11 cellular contexts compared by ENCODE assay signal in the genomic region with DNA sequence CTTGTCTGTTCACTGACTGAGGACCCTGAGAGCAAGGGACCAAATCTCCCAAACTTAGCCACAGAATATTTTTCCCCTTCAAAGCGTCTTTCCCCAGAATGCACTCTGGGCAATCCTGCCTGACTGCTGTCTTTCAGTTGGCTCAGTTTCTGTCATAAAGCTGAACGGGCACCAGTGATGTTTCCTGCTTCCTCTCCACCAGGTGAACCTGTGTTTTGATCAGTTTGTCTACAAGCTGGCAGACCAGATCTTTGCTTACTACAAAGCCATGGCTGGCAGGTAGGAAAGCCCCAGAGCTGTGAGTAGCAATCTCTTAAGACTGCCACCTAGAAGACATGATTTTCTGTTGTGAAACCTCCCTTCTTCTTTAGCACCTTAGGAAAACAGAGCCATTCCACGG.
DNase-seq lines count a peak whose midpoint lies in the region; ATAC-seq, FAIRE-seq and TF ChIP-seq lines count a peak whose summit lies in the region.
"Had no signal": no experiment of that assay in that cellular context is flagged by ENCODE, and none has a peak within 500 bp of the region (broad histone marks: within the 10 kb centered on the region; RNA-seq: fewer than 3 reads in every experiment).

No MANE protein-coding gene starts in this region.

- H3K4me3 ChIP-seq in MM.1S (ENCODE audit: low read length), result no peak overlapping the region
- H3K4me3 ChIP-seq in astrocyte (ENCODE audit: insufficient read depth, low read depth, low read length), result no peak overlapping the region
- H3K4me3 ChIP-seq: hepatocyte had no signal

- H3K36me3 ChIP-seq in MM.1S (replicated peaks; ENCODE audit: insufficient read depth, low read length) (peaks cover 5% of the 10 kb centered on the region; the same call in 1 of the 2 replicates), astrocyte (ENCODE audit: insufficient read depth, low read length) (no peaks in the 10 kb centered on the region)

- H2AFZ ChIP-seq in MM.1S (ENCODE audit: low read length), result no peak overlapping the region
- peak overlapping the region; percentile 54 for H2AFZ ChIP-seq in astrocyte (ENCODE audit: low read depth, low read length)

- H3K27me3 ChIP-seq in MM.1S (replicated peaks; ENCODE audit: insufficient read depth, low read length), result no peaks in the 10 kb centered on the region
- H3K27me3 ChIP-seq in astrocyte (ENCODE audit: insufficient read depth, low read length), result no peaks in the 10 kb centered on the region
- H3K27me3 ChIP-seq: hepatocyte had no signal

- no peak for TF ChIP-seq CTCF in MM.1S (IDR thresholded peaks at IDR 0.05; ENCODE audit: low read length)
- TF ChIP-seq CTCF in astrocyte (IDR thresholded peaks at IDR 0.05; ENCODE audit: insufficient read depth, low read depth, low read length), result no peak

- H3K4me1 Mint-ChIP-seq in activated CD4-positive, alpha-beta T cell treated with anti-CD3 and anti-CD28 coated beads, Interleukin-2, amount 10 ng/mL, durations not matched to agents 7 days and 5 days, result peaks cover 34% of the 10 kb centered on the region
- H3K4me1 Mint-ChIP-seq in astrocyte (ENCODE audit: low read depth, unreplicated experiment), result no peaks in the 10 kb centered on the region
- peaks cover 16 to 17% of the 10 kb centered on the region in 2 donors for H3K4me1 Mint-ChIP-seq in natural killer cell treated with Interleukin-12 subunit alpha and Interleukin-12 subunit beta and Interleukin-15 and Interleukin-18, amount 100 ng/mL, for 72 hours (ENCODE audit: low read depth in 2 of 2)

- peaks cover 76% of the 10 kb centered on the region for H3K36me3 Mint-ChIP-seq in activated CD4-positive, alpha-beta T cell treated with anti-CD3 and anti-CD28 coated beads, Interleukin-2, amount 10 ng/mL, durations not matched to agents 7 days and 5 days (ENCODE audit: low read depth)
- H3K36me3 Mint-ChIP-seq in astrocyte (ENCODE audit: low read depth, unreplicated experiment), result peaks cover 22% of the 10 kb centered on the region
- H3K36me3 Mint-ChIP-seq in natural killer cell treated with Interleukin-12 subunit alpha and Interleukin-12 subunit beta and Interleukin-15 and Interleukin-18, amount 100 ng/mL, for 72 hours, result peaks cover 40% of the 10 kb centered on the region

- peaks cover 9% of the 10 kb centered on the region; the same call in 1 of the 2 replicates for H3F3A ChIP-seq in MM.1S (ENCODE audit: insufficient read depth, low read length)

- POLR2A ChIA-PET in activated CD4-positive, alpha-beta T cell treated with anti-CD3 and anti-CD28 coated beads, Interleukin-2, amount 10 ng/mL, durations not matched to agents 7 days and 5 days (lab: Charles Lee), result interaction anchor here (0.6 kb wide), 1 partner anchor 177 kb away, joined by 3 read pairs; no protein-coding TSS in a partner anchor

- no peaks in the 10 kb centered on the region for H3K9me2 ChIP-seq in MM.1S (replicated peaks; ENCODE audit: insufficient read depth, low read length)

- H3K9ac ChIP-seq in MM.1S (ENCODE audit: low read length) (no peak overlapping the region), astrocyte (ENCODE audit: low read length) (no peak overlapping the region)

- FAIRE-seq in astrocyte (lab: Jason Lieb, UNC), result no peak

- H3K9me3 ChIP-seq in MM.1S (replicated peaks; ENCODE audit: insufficient read depth, low read length) (no peaks in the 10 kb centered on the region), astrocyte (ENCODE audit: insufficient read depth, low read depth, low read length) (no peaks in the 10 kb centered on the region)

- peak overlapping the region; percentile 82 for H3K27ac Mint-ChIP-seq in activated CD4-positive, alpha-beta T cell treated with anti-CD3 and anti-CD28 coated beads, Interleukin-2, amount 10 ng/mL, durations not matched to agents 7 days and 5 days
- H3K27ac Mint-ChIP-seq in astrocyte (ENCODE audit: unreplicated experiment), result no peak overlapping the region
- peak overlapping the region; percentile 39 to 74 for H3K27ac Mint-ChIP-seq in natural killer cell treated with Interleukin-12 subunit alpha and Interleukin-12 subunit beta and Interleukin-15 and Interleukin-18, amount 100 ng/mL, for 72 hours

- no peaks in the 10 kb centered on the region for H3K4me1 ChIP-seq in MM.1S (ENCODE audit: low read length)
- H3K4me1 ChIP-seq in astrocyte (ENCODE audit: insufficient read depth, low read length), result peaks cover 6% of the 10 kb centered on the region

- no peak overlapping the region for H3K4me3 Mint-ChIP-seq in activated CD4-positive, alpha-beta T cell treated with anti-CD3 and anti-CD28 coated beads, Interleukin-2, amount 10 ng/mL, durations not matched to agents 7 days and 5 days
- no peak overlapping the region for H3K4me3 Mint-ChIP-seq in astrocyte (ENCODE audit: unreplicated experiment)
- H3K4me3 Mint-ChIP-seq in natural killer cell treated with Interleukin-12 subunit alpha and Interleukin-12 subunit beta and Interleukin-15 and Interleukin-18, amount 100 ng/mL, for 72 hours, result no peak overlapping the region
- H3K4me3 Mint-ChIP-seq: IgD-negative memory B cell had no signal

- H3K79me2 ChIP-seq in MM.1S (ENCODE audit: low read length), result no peaks in the 10 kb centered on the region
- H3K79me2 ChIP-seq in astrocyte (ENCODE audit: insufficient read depth, low read length), result no peaks in the 10 kb centered on the region
- H3K79me2 ChIP-seq: hepatocyte had no signal

- H3K27me3 Mint-ChIP-seq in activated CD4-positive, alpha-beta T cell treated with anti-CD3 and anti-CD28 coated beads, Interleukin-2, amount 10 ng/mL, durations not matched to agents 7 days and 5 days, result no peaks in the 10 kb centered on the region
- H3K27me3 Mint-ChIP-seq in astrocyte (ENCODE audit: low read depth, unreplicated experiment), result no peaks in the 10 kb centered on the region
- no peaks in the 10 kb centered on the region for H3K27me3 Mint-ChIP-seq in natural killer cell treated with Interleukin-12 subunit alpha and Interleukin-12 subunit beta and Interleukin-15 and Interleukin-18, amount 100 ng/mL, for 72 hours
- H3K27me3 Mint-ChIP-seq: IgD-negative memory B cell had no signal

- no peaks in the 10 kb centered on the region for H3K9me3 Mint-ChIP-seq in activated CD4-positive, alpha-beta T cell treated with anti-CD3 and anti-CD28 coated beads, Interleukin-2, amount 10 ng/mL, durations not matched to agents 7 days and 5 days
- H3K9me3 Mint-ChIP-seq in astrocyte (ENCODE audit: unreplicated experiment), result no peaks in the 10 kb centered on the region
- H3K9me3 Mint-ChIP-seq in natural killer cell treated with Interleukin-12 subunit alpha and Interleukin-12 subunit beta and Interleukin-15 and Interleukin-18, amount 100 ng/mL, for 72 hours, result no peaks in the 10 kb centered on the region
- H3K9me3 Mint-ChIP-seq: IgD-negative memory B cell had no signal

- H3K4me2 ChIP-seq in MM.1S (ENCODE audit: low read depth, low read length), result no peak overlapping the region
- H3K4me2 ChIP-seq in astrocyte (ENCODE audit: low read length), result no peak overlapping the region

- no peak for ATAC-seq in natural killer cell treated with Interleukin-12 subunit alpha and Interleukin-12 subunit beta and Interleukin-15 and Interleukin-18, amount 100 ng/mL, for 72 hours
- no peak for ATAC-seq in left lobe of liver
- ATAC-seq in GM19324 (IDR thresholded peaks at IDR 0.05; ENCODE audit: low FRiP score, unreplicated experiment), result no peak
- no peak for ATAC-seq in HG02623 (IDR thresholded peaks at IDR 0.05; ENCODE audit: unreplicated experiment)

- H4K20me1 ChIP-seq in MM.1S (ENCODE audit: insufficient read depth, low read length) (no peaks in the 10 kb centered on the region), astrocyte (ENCODE audit: insufficient read depth, low read length) (no peaks in the 10 kb centered on the region)

- peak overlapping the region; percentile 20; the same call in 1 of the 2 replicates for H3K27ac ChIP-seq in MM.1S (ENCODE audit: low read length)
- H3K27ac ChIP-seq in astrocyte (ENCODE audit: low read depth, low read length), result no peak overlapping the region
- H3K27ac ChIP-seq: epithelial cell of prostate, hepatocyte had no signal

- DNase-seq in activated CD4-positive, alpha-beta T cell treated with anti-CD3 and anti-CD28 coated beads, Interleukin-2, amount 10 ng/mL, durations not matched to agents 7 days and 5 days, result peak; percentile 44
- no peak for DNase-seq in activated CD4-positive, alpha-beta T cell treated with anti-CD3 and anti-CD28 coated beads for 4 hours
- peak; percentile 30 for DNase-seq in MM.1S
- no peak for DNase-seq in astrocyte (ENCODE audit: low read depth)
- no peak for DNase-seq in natural killer cell treated with Interleukin-12 subunit alpha and Interleukin-12 subunit beta and Interleukin-15 and Interleukin-18, amount 100 ng/mL, for 72 hours (ENCODE audit: low spot score)
- no peak for DNase-seq in left lobe of liver (ENCODE audit: low spot score)

- CTCF ChIA-PET in activated CD4-positive, alpha-beta T cell treated with anti-CD3 and anti-CD28 coated beads, Interleukin-2, amount 10 ng/mL, durations not matched to agents 7 days and 5 days (lab: Charles Lee), result interaction anchor here (0.7 to 3.5 kb wide), 18 partner anchors 9 to 416 kb away, joined by 3 to 26 read pairs (median 4); a partner anchor contains a TSS

Comparison
In these comparisons a context has a peak if more than half of its experiments do, and no peak if none do; other contexts are left out.
1. DNase-seq: peak in activated CD4-positive, alpha-beta T cell treated with anti-CD3 and anti-CD28 coated beads, Interleukin-2, amount 10 ng/mL, durations not matched to agents 7 days and 5 days (single experiment) and MM.1S (single experiment); none in activated CD4-positive, alpha-beta T cell treated with anti-CD3 and anti-CD28 coated beads for 4 hours (0 of 2), astrocyte (single experiment), natural killer cell treated with Interleukin-12 subunit alpha and Interleukin-12 subunit beta and Interleukin-15 and Interleukin-18, amount 100 ng/mL, for 72 hours (single experiment) and left lobe of liver (single experiment).